In the genomic region with DNA sequence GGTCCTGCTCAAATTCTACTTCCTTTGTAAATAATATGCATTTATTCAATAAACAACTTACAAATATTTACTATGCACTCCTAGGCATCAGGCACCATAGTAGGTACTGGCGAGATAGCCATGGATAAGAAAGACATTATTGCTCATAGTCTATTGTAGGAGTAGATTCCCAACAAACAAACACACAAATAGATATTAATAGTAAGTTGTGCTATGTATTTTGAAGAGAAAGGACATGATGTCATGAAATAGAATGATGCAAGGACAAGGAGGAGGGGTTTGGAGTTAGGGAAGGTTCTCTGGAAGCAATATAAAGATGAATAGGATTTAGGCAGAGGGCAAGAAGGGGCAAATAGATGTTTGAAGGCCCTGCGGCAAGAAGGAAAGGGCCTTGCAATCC, we compare ENCODE assay signal across 17 cellular contexts.
DNase-seq lines count a peak whose midpoint lies in the region; ATAC-seq and TF ChIP-seq lines count a peak whose summit lies in the region.
"Had no signal": no experiment of that assay in that cellular context is flagged by ENCODE, and none has a peak within 500 bp of the region (broad histone marks: within the 10 kb centered on the region; RNA-seq: fewer than 3 reads in every experiment).

No MANE protein-coding gene starts in this region.

- no peak overlapping the region for H3K27ac Mint-ChIP-seq in MCF 10A (ENCODE audit: low read depth, unreplicated experiment)
- H3K27ac Mint-ChIP-seq: CD8-positive, alpha-beta T cell; GM23338 had no signal

- DNase-seq in breast epithelium (ENCODE audit: low spot score in 2 of 2) (no peak), MCF 10A (ENCODE audit: unreplicated experiment) (no peak), coronary artery (ENCODE audit: low spot score) (no peak), psoas muscle (no peak), upper lobe of left lung (no peak), NCI-H510A treated with DMSO at 0.1 percent for 48 hours (lab: John Stamatoyannopoulos, UW) (no peak), C1 segment of cervical spinal cord (lab: John Stamatoyannopoulos, UW) (no peak), GM20000 (ENCODE audit: low spot score) (no peak)
- DNase-seq: BE2C; Calu3; CD8-positive, alpha-beta T cell; GF-D8; HCEC 1CT; NCI-H187; NCI-H226; NCI-H524 treated with DMSO at 0.1 percent for 48 hours had no signal

- TF ChIP-seq CTCF in breast epithelium (IDR thresholded peaks at IDR 0.05) (no peak), MCF 10A (IDR thresholded peaks at IDR 0.05; ENCODE audit: unreplicated experiment) (no peak), coronary artery (IDR thresholded peaks at IDR 0.05) (no peak), psoas muscle (IDR thresholded peaks at IDR 0.05) (no peak), upper lobe of left lung (IDR thresholded peaks at IDR 0.05) (no peak), GM20000 (IDR thresholded peaks at IDR 0.05; ENCODE audit: extremely low read depth, missing control alignments) (no peak)

- no TSS peak for BruUV-seq in MCF 10A (replicated peaks; lab: Mats Ljungman, UMichigan)

- H3K27me3 ChIP-seq in breast epithelium (no peaks in the 10 kb centered on the region), psoas muscle (ENCODE audit: insufficient read depth in 3 of 3, low read length in 2 of 3) (no peaks in the 10 kb centered on the region), upper lobe of left lung (no peaks in the 10 kb centered on the region)
- H3K27me3 ChIP-seq: BE2C had no signal

- intact Hi-C loops in breast epithelium (cut with DNase I; ENCODE audit: low total_unique reads) (no loop called here), MCF 10A (cut with micrococcal nuclease) (no loop called here), psoas muscle (cut with DNase I) (loop anchor here (10.0 kb wide), 2 partner anchors 325 to 585 kb away; no protein-coding TSS in a partner anchor)

- TF ChIP-seq POLR2A in breast epithelium (IDR thresholded peaks at IDR 0.05) (no peak), upper lobe of left lung (IDR thresholded peaks at IDR 0.05) (no peak)

- no peaks in the 10 kb centered on the region for H3K9me3 ChIP-seq in breast epithelium
- H3K9me3 ChIP-seq in psoas muscle = no peaks in the 10 kb centered on the region
- H3K9me3 ChIP-seq in upper lobe of left lung = no peaks in the 10 kb centered on the region
- H3K9me3 ChIP-seq: BE2C had no signal

- POLR2A ChIA-PET in MCF 10A (lab: Yijun Ruan, JAX) = no interaction called here

- H3K27me3 Mint-ChIP-seq in MCF 10A (ENCODE audit: insufficient read depth, unreplicated experiment) = no peaks in the 10 kb centered on the region

- TF ChIP-seq EP300 in upper lobe of left lung (IDR thresholded peaks at IDR 0.05) = no peak

- no peak overlapping the region for H3K4me3 ChIP-seq in breast epithelium
- no peak overlapping the region for H3K4me3 ChIP-seq in coronary artery
- H3K4me3 ChIP-seq in psoas muscle = no peak overlapping the region
- no peak overlapping the region for H3K4me3 ChIP-seq in upper lobe of left lung
- H3K4me3 ChIP-seq: GM23338 had no signal

- H3K9me3 Mint-ChIP-seq in MCF 10A (ENCODE audit: unreplicated experiment) = peaks cover 13% of the 10 kb centered on the region
- H3K9me3 Mint-ChIP-seq: CD8-positive, alpha-beta T cell had no signal

- 82 to 84% (median 83%) methylated on average over 2 of the region's 2 CpGs for WGBS in psoas muscle, 3 donors
- WGBS in upper lobe of left lung, 2 donors = 87 to 91% methylated on average over 2 of the region's 2 CpGs

- H3K4me1 ChIP-seq in breast epithelium = peaks cover 0 to 4% of the 10 kb centered on the region in 2 donors
- peaks cover 11% of the 10 kb centered on the region for H3K4me1 ChIP-seq in psoas muscle
- H3K4me1 ChIP-seq in upper lobe of left lung = peaks cover 11 to 17% (median 15%) of the 10 kb centered on the region in 4 donors
- H3K4me1 ChIP-seq: BE2C had no signal

- H3K36me3 ChIP-seq in breast epithelium (no peaks in the 10 kb centered on the region), psoas muscle (ENCODE audit: insufficient read depth in 1 of 2, low read depth in 1 of 2) (no peaks in the 10 kb centered on the region), upper lobe of left lung (no peaks in the 10 kb centered on the region)
- H3K36me3 ChIP-seq: BE2C had no signal

- H3K27ac ChIP-seq in breast epithelium (peak overlapping the region; percentile 14 to 30), coronary artery (peak overlapping the region; percentile 86 to 87), psoas muscle (peak overlapping the region; percentile 53), upper lobe of left lung (peak overlapping the region; percentile 37 to 72 (median 58))

- CTCF ChIA-PET in MCF 10A (lab: Yijun Ruan, JAX) = interaction anchor here (0.6 kb wide), 1 partner anchor 468 kb away, joined by 3 read pairs; no protein-coding TSS in a partner anchor

- no peaks in the 10 kb centered on the region for H3K36me3 Mint-ChIP-seq in MCF 10A (ENCODE audit: insufficient read depth, unreplicated experiment)
- H3K36me3 Mint-ChIP-seq: CD8-positive, alpha-beta T cell had no signal

- ATAC-seq in psoas muscle (peak; percentile 74 to 92 (median 84)), upper lobe of left lung (ENCODE audit: low FRiP score in 2 of 2) (no peak)
- ATAC-seq: CD8-positive, alpha-beta T cell; GM23338 had no signal

- peaks cover 18% of the 10 kb centered on the region for H3K4me1 Mint-ChIP-seq in MCF 10A (ENCODE audit: insufficient read depth, unreplicated experiment)

- no peak overlapping the region for H3K4me3 Mint-ChIP-seq in MCF 10A (ENCODE audit: unreplicated experiment)
- H3K4me3 Mint-ChIP-seq: CD8-positive, alpha-beta T cell; GM23338 had no signal

Comparison
In these comparisons a context has a peak if more than half of its experiments do, and no peak if none do; other contexts are left out.
1. H3K27ac ChIP-seq: peak in every context shown above with its lines; median percentile 86 in coronary artery; 58 in upper lobe of left lung; 53 in psoas muscle; 22 in breast epithelium.
2. ATAC-seq: peak in psoas muscle (4 of 4); none in upper lobe of left lung (0 of 2).
3. intact Hi-C loops: an anchor here in psoas muscle (10.0 kb wide); none called in breast epithelium and MCF 10A.